In the genomic region with DNA sequence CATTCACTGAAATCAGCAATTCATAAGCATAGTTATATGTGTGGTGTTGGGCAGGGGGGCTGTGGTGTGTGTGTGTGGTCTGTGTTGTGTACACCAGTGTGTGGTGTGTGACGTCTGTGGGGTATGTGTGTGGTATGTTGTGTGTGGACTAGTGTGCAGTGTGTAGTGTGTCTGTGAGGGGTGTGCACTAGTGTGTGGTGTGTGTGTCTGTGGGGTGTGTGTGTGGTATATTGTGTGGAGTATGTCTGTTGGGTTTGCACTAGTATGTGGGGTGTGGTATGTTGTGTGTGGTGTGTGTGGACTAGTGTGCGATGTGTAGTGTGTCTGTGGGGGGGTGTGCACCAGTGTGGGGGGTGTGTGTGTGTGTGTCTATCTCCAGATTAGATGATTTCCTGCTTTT, we compare ENCODE assay signal across 26 cellular contexts. TPM values are rescaled to one million over a fixed set of nuclear protein-coding genes. Genes with fewer than 3 reads are reported as not detected.
DNase-seq lines count a peak whose midpoint lies in the region; ATAC-seq, FAIRE-seq and TF ChIP-seq lines count a peak whose summit lies in the region.
"Had no signal": no experiment of that assay in that cellular context is flagged by ENCODE, and none has a peak within 500 bp of the region (broad histone marks: within the 10 kb centered on the region; RNA-seq: fewer than 3 reads in every experiment).

No MANE protein-coding gene starts in this region.

- H3K79me2 ChIP-seq in KMS-11 (ENCODE audit: insufficient read depth, low read depth), result no peaks in the 10 kb centered on the region
- H3K79me2 ChIP-seq in H1 (ENCODE audit: control insufficient read depth in 1 of 2, insufficient read depth in 2 of 2, low read length in 2 of 2), result no peaks in the 10 kb centered on the region
- H3K79me2 ChIP-seq in osteoblast (ENCODE audit: insufficient read depth, low read length), result no peaks in the 10 kb centered on the region

- peak overlapping the region; percentile 62; the same call in 1 of the 2 replicates for H2BK15ac ChIP-seq in H1 (ENCODE audit: low read length)

- peak overlapping the region; percentile 90 for H3K4ac ChIP-seq in H1 (replicated peaks; ENCODE audit: insufficient read length, low read depth, low read length)

- H3K27me3 ChIP-seq in right cardiac atrium (ENCODE audit: control insufficient read depth, insufficient read depth) (no peaks in the 10 kb centered on the region), left ventricle myocardium inferior (ENCODE audit: low read depth) (peaks cover 38% of the 10 kb centered on the region), KMS-11 (ENCODE audit: insufficient read depth, low read depth) (no peaks in the 10 kb centered on the region), H1 (replicated peaks in 1 of 4; ENCODE audit: control insufficient read depth in 3 of 4, extremely low read depth in 1 of 4, insufficient read depth in 3 of 4, low read length in 3 of 4) (no peaks in the 10 kb centered on the region), osteoblast (ENCODE audit: insufficient read depth, low read length) (peaks cover 31% of the 10 kb centered on the region)
- H3K27me3 ChIP-seq: breast epithelium, colonic mucosa had no signal

- H4K20me1 ChIP-seq in KMS-11 (ENCODE audit: insufficient read depth) (no peaks in the 10 kb centered on the region), H1 (replicated peaks in 1 of 2; ENCODE audit: control insufficient read depth in 1 of 2, insufficient read depth in 2 of 2, low read length in 2 of 2) (peaks cover 0 to 2% of the 10 kb centered on the region in 2 experiments), osteoblast (ENCODE audit: insufficient read depth, low read length) (no peaks in the 10 kb centered on the region)

- POLR2A ChIA-PET in H1 (lab: Charles Lee; ENCODE audit: partially characterized antibody), result interaction anchor here (1.4 kb wide), 1 partner anchor 22 kb away, joined by 4 read pairs; no protein-coding TSS in a partner anchor

- no peak overlapping the region for H2AFZ ChIP-seq in KMS-11 (ENCODE audit: low read depth)
- H2AFZ ChIP-seq in H1 (ENCODE audit: low read length), result no peak overlapping the region
- H2AFZ ChIP-seq in osteoblast (ENCODE audit: low read length), result no peak overlapping the region

- H3K27ac ChIP-seq in right cardiac atrium (ENCODE audit: low read length) (no peak overlapping the region), left ventricle myocardium inferior (replicated peaks) (no peak overlapping the region), KMS-11 (no peak overlapping the region), H1 (ENCODE audit: low read depth, low read length) (no peak overlapping the region), osteoblast (ENCODE audit: low read depth, low read length) (no peak overlapping the region)
- H3K27ac ChIP-seq: breast epithelium, colonic mucosa, heart right ventricle, neutrophil, skin epidermis, tibial artery had no signal

- no peak overlapping the region for H4K5ac ChIP-seq in H1 (ENCODE audit: insufficient read length, low read depth, low read length)

- H2BK120ac ChIP-seq in H1 (replicated peaks; ENCODE audit: low read depth, low read length), result peak overlapping the region; percentile 98

- H3K56ac ChIP-seq in H1 (replicated peaks; ENCODE audit: insufficient read length, low read depth, low read length), result no peak overlapping the region

- H3K9me3 ChIP-seq in right cardiac atrium (ENCODE audit: control insufficient read depth, low read length) (no peaks in the 10 kb centered on the region), left ventricle myocardium inferior (replicated peaks) (no peaks in the 10 kb centered on the region), H1 (ENCODE audit: insufficient read depth in 2 of 2, low read depth in 1 of 2, low read length in 1 of 2) (no peaks in the 10 kb centered on the region), osteoblast (ENCODE audit: low read depth, low read length) (no peaks in the 10 kb centered on the region)
- H3K9me3 ChIP-seq: BE2C, breast epithelium, colonic mucosa, heart right ventricle, neutrophil, tibial artery had no signal

- FAIRE-seq in H1 (lab: Jason Lieb, UNC), result no peak
- peak; percentile 99 for FAIRE-seq in urothelium cell line (lab: Jason Lieb, UNC)

- intact Hi-C loops in right cardiac atrium (cut with DNase I), result loop anchor here in 3 of 4 donors (2.0 to 5.0 kb wide), 2 partner anchors 277 to 410 kb away; no protein-coding TSS in a partner anchor
- intact Hi-C loops in left ventricle myocardium inferior (cut with micrococcal nuclease), result loop anchor here (2.0 kb wide), 1 partner anchor 277 kb away; no protein-coding TSS in a partner anchor

- peak; percentile 12 to 13 for ATAC-seq in right cardiac atrium

- peak overlapping the region; percentile 54; the same call in 1 of the 2 replicates for H4K8ac ChIP-seq in H1 (ENCODE audit: extremely low read depth, insufficient read depth, low read length)

- 75% methylated on average over 2 of the region's 2 CpGs for WGBS in right cardiac atrium
- 86% methylated on average over 2 of the region's 2 CpGs; no CpG with 5 or more reads in 1 of the 2 experiments for WGBS in H1 (ENCODE audit: extremely low coverage in 1 of 2, insufficient coverage in 1 of 2, insufficient read length in 1 of 2, insufficient replicate concordance in 2 of 2, low coverage in 1 of 2, low lambda C conversion rate in 2 of 2, missing lambda C conversion rate in 1 of 2), 2 experiments

- TF ChIP-seq RAD21 in H1 (IDR thresholded peaks at IDR 0.05 in 1 of 2, conservative IDR thresholded peaks at IDR 0.05 in 1 of 2; ENCODE audit: low read depth in 2 of 2, low read length in 2 of 2), result no peak

- peak overlapping the region; percentile 99 for H2BK12ac ChIP-seq in H1 (ENCODE audit: low read depth, low read length)

- no peak overlapping the region for H3K14ac ChIP-seq in H1 (ENCODE audit: insufficient read length)

- H3K23me2 ChIP-seq in H1 (ENCODE audit: low read depth, low read length), result peaks cover 3% of the 10 kb centered on the region; the same call in 1 of the 2 replicates

- H2AK5ac ChIP-seq in H1 (ENCODE audit: low read depth, low read length), result peak overlapping the region; percentile 96

- DNase-seq in right cardiac atrium, result no peak
- no peak for DNase-seq in left ventricle myocardium inferior
- DNase-seq in H1 (ENCODE audit: low read depth in 1 of 2, low spot score in 2 of 2), result no peak
- no peak for DNase-seq in urothelium cell line (ENCODE audit: low spot score)
- no peak for DNase-seq in germinal center (ENCODE audit: low spot score)
- DNase-seq in activated CD4-positive, alpha-beta T cell treated with anti-CD3 and anti-CD28 coated beads, Interleukin-2, amount 50 U/mL, for 48 hours, result no peak
- no peak for DNase-seq in osteoblast (ENCODE audit: insufficient read length, low spot score, missing footprints)
- DNase-seq: ACHN, BE2C, colonic mucosa, foreskin fibroblast, heart right ventricle, Kasumi-1, MV-4-11, NCI-H446 treated with DMSO at 0.1 percent for 48 hours had no signal

- H3K4me1 ChIP-seq in right cardiac atrium (ENCODE audit: control insufficient read depth, insufficient read depth, low read length) (no peaks in the 10 kb centered on the region), left ventricle myocardium inferior (peaks cover 13% of the 10 kb centered on the region), KMS-11 (ENCODE audit: low read depth, poor library complexity, severe bottlenecking) (peaks cover 30% of the 10 kb centered on the region), H1 (replicated peaks in 1 of 4; ENCODE audit: control insufficient read depth in 3 of 4, insufficient read depth in 4 of 4, low read length in 3 of 4) (peaks cover 15 to 34% (median 23%) of the 10 kb centered on the region in 4 experiments), osteoblast (ENCODE audit: insufficient read depth, low read length) (peaks cover 17% of the 10 kb centered on the region)
- H3K4me1 ChIP-seq: BE2C, colonic mucosa had no signal

- peak overlapping the region; percentile 40 for H2BK20ac ChIP-seq in H1 (ENCODE audit: low read length)

- peaks cover 3% of the 10 kb centered on the region; the same call in 1 of the 2 replicates for H3K79me1 ChIP-seq in H1 (ENCODE audit: low read depth, low read length)

- TF ChIP-seq EP300 in H1 (IDR thresholded peaks at IDR 0.05; ENCODE audit: borderline replicate concordance in 1 of 2, low read depth in 2 of 2, low read length in 2 of 2), result no peak

- H3K23ac ChIP-seq in H1 (ENCODE audit: insufficient read length), result no peak overlapping the region

- no peak overlapping the region for H3K4me3 ChIP-seq in right cardiac atrium (ENCODE audit: low read length)
- H3K4me3 ChIP-seq in left ventricle myocardium inferior, result no peak overlapping the region
- H3K4me3 ChIP-seq in KMS-11 (IDR thresholded peaks at IDR 0.05; ENCODE audit: insufficient read depth, low read depth, low read length), result no peak overlapping the region
- H3K4me3 ChIP-seq in H1 (ENCODE audit: extremely low read depth in 1 of 4, insufficient read depth in 2 of 4, low read depth in 3 of 4, low read length in 4 of 4), result no peak overlapping the region
- no peak overlapping the region for H3K4me3 ChIP-seq in osteoblast (ENCODE audit: insufficient read depth, low read length)
- H3K4me3 ChIP-seq: breast epithelium, colonic mucosa, heart right ventricle, skin epidermis, tibial artery had no signal

- no peaks in the 10 kb centered on the region for H3K36me3 ChIP-seq in left ventricle myocardium inferior
- no peaks in the 10 kb centered on the region for H3K36me3 ChIP-seq in KMS-11 (ENCODE audit: insufficient read depth)
- no peaks in the 10 kb centered on the region for H3K36me3 ChIP-seq in H1 (ENCODE audit: control insufficient read depth in 2 of 4, insufficient read depth in 4 of 4, low read length in 3 of 4)
- no peaks in the 10 kb centered on the region for H3K36me3 ChIP-seq in osteoblast (ENCODE audit: insufficient read depth, low read length)
- H3K36me3 ChIP-seq: BE2C, breast epithelium, colonic mucosa, heart right ventricle, neutrophil, tibial artery had no signal

- H3K4me2 ChIP-seq in KMS-11 (peak overlapping the region; percentile 76; the same call in 1 of the 2 replicates), H1 (ENCODE audit: insufficient read depth in 1 of 2, low read depth in 2 of 2, low read length in 2 of 2) (no peak overlapping the region; a peak in 1 of 4 replicates), osteoblast (ENCODE audit: insufficient read depth, low read length) (no peak overlapping the region)

- peak overlapping the region; percentile 42; the same call in 1 of the 2 replicates for H3K18ac ChIP-seq in H1 (ENCODE audit: extremely low read depth, low read length)

- CTCF ChIA-PET in H1 (lab: Charles Lee; ENCODE audit: partially characterized antibody), result interaction anchor here (1.0 to 1.7 kb wide), 8 partner anchors 65 to 285 kb away, joined by 3 to 5 read pairs (median 3); no protein-coding TSS in a partner anchor

- no peak for TF ChIP-seq CTCF in left ventricle myocardium inferior (IDR thresholded peaks at IDR 0.05; ENCODE audit: borderline replicate concordance)
- no peak for TF ChIP-seq CTCF in KMS-11 (conservative IDR thresholded peaks at IDR 0.05; ENCODE audit: low read depth, low read length)
- TF ChIP-seq CTCF in H1 (IDR thresholded peaks at IDR 0.05; ENCODE audit: control extremely low read depth in 1 of 3, insufficient read depth in 1 of 3, low read depth in 1 of 3, low read length in 3 of 3), result no peak
- no peak for TF ChIP-seq CTCF in osteoblast (IDR thresholded peaks at IDR 0.05; ENCODE audit: extremely low read depth, low read depth, low read length)

- peak overlapping the region; percentile 67; the same call in 1 of the 2 replicates for H2BK5ac ChIP-seq in H1 (ENCODE audit: low read depth, low read length)

- H4K91ac ChIP-seq in H1 (replicated peaks; ENCODE audit: insufficient read length, low read length), result peak overlapping the region; percentile 94

- TF ChIP-seq POLR2A in H1 (IDR thresholded peaks at IDR 0.05; ENCODE audit: control extremely low read depth in 1 of 2, low read depth in 2 of 2, low read length in 2 of 2), result no peak

- H3K9ac ChIP-seq in KMS-11 (no peak overlapping the region), H1 (replicated peaks in 1 of 4; ENCODE audit: extremely low read depth in 1 of 4, low read depth in 3 of 4, low read length in 3 of 4) (no peak overlapping the region)

RNA-seq across cellular contexts. Expression of a gene that starts 7.2 kb away (rescaled TPM):
- total RNA-seq in right cardiac atrium, result 10 to 100 TPM; 35.6 to 52.7 (median 41.5) TPM
- 39.0 TPM for polyA plus RNA-seq in right cardiac atrium
- total RNA-seq in left ventricle myocardium inferior, result 34.5 TPM
- total RNA-seq in H1 (2021; fragmentation: NEBNext Ultra II Directional; extraction: Animal tissue kit (Norgen Biotek cat#: 25700)), result 78.7 and 83.4 TPM in 2 replicates
- polyA plus RNA-seq in H1 (2011; rRNA removed), result 36.3 and 42.5 TPM in 2 replicates
- polyA plus RNA-seq in H1 (2011; cell fraction: cytosol; rRNA removed), result 58.5 TPM
- polyA plus RNA-seq in H1 (2011; cell fraction: nucleus; rRNA removed), result 53.2 TPM
- polyA plus RNA-seq in H1 (2012, experiment 1 of 2), result 57.0 to 70.3 TPM (median 61.3 TPM) in 4 replicates
- 7.9 TPM for polyA plus RNA-seq in H1 (2012, experiment 2 of 2)
- polyA plus RNA-seq in H1 (2013, experiment 1 of 2), result 55.1 TPM
- 53.8 TPM for polyA plus RNA-seq in H1 (2013, experiment 2 of 2)
- 69.3 and 80.0 TPM in 2 replicates for polyA minus RNA-seq in H1 (2011; rRNA and poly(A)+ RNA removed)
- polyA minus RNA-seq in H1 (2011; cell fraction: cytosol; rRNA and poly(A)+ RNA removed), result 36.5 TPM
- 104 TPM for polyA minus RNA-seq in H1 (2011; cell fraction: nucleus; rRNA and poly(A)+ RNA removed)
- total RNA-seq in osteoblast, result 82.2 and 85.7 TPM in 2 replicates

RNA-seq across cellular contexts. Expression of a gene that starts 48.5 kb away (rescaled TPM):
- total RNA-seq in right cardiac atrium (not detected), left ventricle myocardium inferior (not detected), osteoblast (not detected in 2 replicates)
- polyA plus RNA-seq in right cardiac atrium (not detected), H1 (2011; rRNA removed) (not detected in 2 replicates)
- not detected in 2 replicates for total RNA-seq in H1 (2021; fragmentation: NEBNext Ultra II Directional; extraction: Animal tissue kit (Norgen Biotek cat#: 25700))
- not detected for polyA plus RNA-seq in H1 (2011; cell fraction: cytosol; rRNA removed)
- not detected for polyA plus RNA-seq in H1 (2011; cell fraction: nucleus; rRNA removed)
- not detected in 4 replicates for polyA plus RNA-seq in H1 (2012, experiment 1 of 2)
- not detected for polyA plus RNA-seq in H1 (2012, experiment 2 of 2)
- not detected for polyA plus RNA-seq in H1 (2013, experiment 1 of 2)
- polyA plus RNA-seq in H1 (2013, experiment 2 of 2), result not detected
- not detected in 2 replicates for polyA minus RNA-seq in H1 (2011; rRNA and poly(A)+ RNA removed)
- not detected for polyA minus RNA-seq in H1 (2011; cell fraction: cytosol; rRNA and poly(A)+ RNA removed)
- not detected for polyA minus RNA-seq in H1 (2011; cell fraction: nucleus; rRNA and poly(A)+ RNA removed)
- total RNA-seq: breast epithelium, colonic mucosa, G401, heart right ventricle, mesenteric fat pad, myocyte, pulmonary artery endothelial cell, SK-MEL-5 had no signal
- polyA plus RNA-seq: esophagus, heart right ventricle had no signal

RNA-seq across cellular contexts. Expression of a gene that starts 53.9 kb away (rescaled TPM):
- total RNA-seq in right cardiac atrium (10 to 100 TPM; 25.3 to 28.2 (median 26.5) TPM), left ventricle myocardium inferior (21.8 TPM), osteoblast (25.0 and 28.9 TPM in 2 replicates)
- polyA plus RNA-seq in right cardiac atrium (36.3 TPM), H1 (2011; rRNA removed) (47.1 and 48.7 TPM in 2 replicates)
- 56.6 and 58.2 TPM in 2 replicates for total RNA-seq in H1 (2021; fragmentation: NEBNext Ultra II Directional; extraction: Animal tissue kit (Norgen Biotek cat#: 25700))
- polyA plus RNA-seq in H1 (2011; cell fraction: cytosol; rRNA removed), result 78.7 TPM
- polyA plus RNA-seq in H1 (2011; cell fraction: nucleus; rRNA removed), result 56.2 TPM
- polyA plus RNA-seq in H1 (2012, experiment 1 of 2), result 63.0 to 78.5 TPM (median 70.5 TPM) in 4 replicates
- polyA plus RNA-seq in H1 (2012, experiment 2 of 2), result 14.2 TPM
- 88.6 TPM for polyA plus RNA-seq in H1 (2013, experiment 1 of 2)
- polyA plus RNA-seq in H1 (2013, experiment 2 of 2), result 86.1 TPM
- 18.0 and 22.0 TPM in 2 replicates for polyA minus RNA-seq in H1 (2011; rRNA and poly(A)+ RNA removed)
- polyA minus RNA-seq in H1 (2011; cell fraction: cytosol; rRNA and poly(A)+ RNA removed), result 27.8 TPM
- 45.9 TPM for polyA minus RNA-seq in H1 (2011; cell fraction: nucleus; rRNA and poly(A)+ RNA removed)
